In genomic region chr13:21603531-21604448, GRCh38 we compare ENCODE assay signal across 8 cellular contexts. TPM values are rescaled to one million over a fixed set of nuclear protein-coding genes. Genes with fewer than 3 reads are reported as not detected.
DNase-seq lines count a peak whose midpoint lies in the region; ATAC-seq and TF ChIP-seq lines count a peak whose summit lies in the region.

MICU2 (minus strand) TSS chr13:21604170; CDS start chr13:21604148, 22 bp downstream.

- no peaks in the 10 kb centered on the region for H3K36me3 ChIP-seq in adrenal gland (replicated peaks in 1 of 2)
- peaks cover 0 to 6% (median 0%) of the 10 kb centered on the region in 9 donors for H3K36me3 ChIP-seq in heart left ventricle

- H3K27ac Mint-ChIP-seq in T-cell, result peak within 1 kb of the TSS; percentile 85 to 91
- H3K27ac Mint-ChIP-seq in type B pancreatic cell, result peak within 1 kb of the TSS; percentile 83

- POLR2A ChIA-PET in T-cell (lab: Charles Lee), result interaction anchor here (0.5 to 1.4 kb wide), 10 partner anchors 11 to 734 kb away, joined by 3 to 7 read pairs (median 4); partner anchors contain the start of gene FGF9 (in 1 of the 2)

- H3K27me3 Mint-ChIP-seq in T-cell, result peaks cover 6 to 10% of the 10 kb centered on the region in 2 donors
- H3K27me3 Mint-ChIP-seq in type B pancreatic cell, result peaks cover 13% of the 10 kb centered on the region

- 0 to 1% (median 0%) methylated on average over 23 to 77 of the region's 77 CpGs for WGBS in adrenal gland, 4 donors
- 0 to 1% (median 0%) methylated on average over 33 to 77 of the region's 77 CpGs for WGBS in heart left ventricle, 4 donors

- peak; percentile 97 for ATAC-seq in HG02763 (IDR thresholded peaks at IDR 0.05; ENCODE audit: unreplicated experiment)
- ATAC-seq in T-cell (replicated peaks in 1 of 4), result peak; percentile 91 to 96 (median 94)
- peak; percentile 94 to 99 (median 99) for ATAC-seq in heart left ventricle

- H3K9me3 ChIP-seq in adrenal gland (replicated peaks in 1 of 3) (no peaks in the 10 kb centered on the region), heart left ventricle (no peaks in the 10 kb centered on the region)

- DNase-seq in NCI-H1417 treated with DMSO at 0.1 percent for 48 hours (lab: John Stamatoyannopoulos, UW), result peak; percentile 41
- DNase-seq in T-cell, result peak; percentile 92 to 97 (median 95)
- peak; percentile 92 to 97 (median 95) for DNase-seq in adrenal gland
- peak; percentile 94 to 97 (median 95) for DNase-seq in heart left ventricle
- DNase-seq in pons (ENCODE audit: low spot score), result peak; percentile 90
- peak; percentile 94 for DNase-seq in type B pancreatic cell (ENCODE audit: extremely low spot score, unreplicated experiment)

- TF ChIP-seq CTCF in GM12875 (IDR thresholded peaks at IDR 0.05; ENCODE audit: borderline replicate concordance, insufficient read depth, low read depth, low read length) (no peak), adrenal gland (IDR thresholded peaks at IDR 0.05) (peak in 4 of 6 experiments; percentile 22 to 49 (median 38)), heart left ventricle (IDR thresholded peaks at IDR 0.05) (peak in 7 of 12 donors; percentile 11 to 48 (median 37)), type B pancreatic cell (conservative IDR thresholded peaks at IDR 0.05) (peak; percentile 33)

- intact Hi-C loops in adrenal gland (cut with DNase I) (no loop called here), heart left ventricle (cut with DNase I) (loop anchor here in 1 of 10 donors (10.0 kb wide), 1 partner anchor 59 kb away; no protein-coding TSS in a partner anchor)

- TF ChIP-seq POLR2A in adrenal gland (IDR thresholded peaks at IDR 0.05) (peak; percentile 97 to 98), heart left ventricle (IDR thresholded peaks at IDR 0.05) (peak in 1 of 2 donors; percentile 92)

- peak within 1 kb of the TSS; percentile 87 for H3K4me3 ChIP-seq in GM12875 (ENCODE audit: low read depth, low read length)
- H3K4me3 ChIP-seq in adrenal gland, result peak within 1 kb of the TSS; percentile 52 to 96 (median 60)
- H3K4me3 ChIP-seq in heart left ventricle, result peak within 1 kb of the TSS; percentile 65 to 99 (median 80)

- H3K36me3 Mint-ChIP-seq in T-cell, result peaks cover 15% of the 10 kb centered on the region
- H3K36me3 Mint-ChIP-seq in type B pancreatic cell, result peaks cover 16% of the 10 kb centered on the region

- H3K4me3 Mint-ChIP-seq in T-cell (peak within 1 kb of the TSS; percentile 80 to 89 (median 84)), type B pancreatic cell (peak within 1 kb of the TSS; percentile 94)

- H3K27me3 ChIP-seq in adrenal gland (peaks cover 2% of the 10 kb centered on the region), heart left ventricle (peaks cover 0 to 21% (median 0%) of the 10 kb centered on the region in 9 donors)

- H3K4me1 ChIP-seq in adrenal gland (replicated peaks in 1 of 2), result peaks cover 0 to 20% of the 10 kb centered on the region in 2 donors
- H3K4me1 ChIP-seq in heart left ventricle, result peaks cover 0 to 29% (median 8%) of the 10 kb centered on the region in 12 donors

- peak within 1 kb of the TSS; percentile 93 to 97 (median 96) for H3K27ac ChIP-seq in adrenal gland
- peak within 1 kb of the TSS; percentile 79 to 99 (median 96) for H3K27ac ChIP-seq in heart left ventricle

- H3K4me1 Mint-ChIP-seq in T-cell (peaks cover 43 to 51% (median 50%) of the 10 kb centered on the region in 3 donors), type B pancreatic cell (ENCODE audit: unreplicated experiment) (peaks cover 7% of the 10 kb centered on the region)

- CTCF ChIA-PET in T-cell (lab: Charles Lee), result interaction anchor here (0.5 to 1.5 kb wide), 13 partner anchors 21 to 710 kb away, joined by 3 to 6 read pairs (median 4); no protein-coding TSS in a partner anchor

- peaks cover 0 to 3% (median 0%) of the 10 kb centered on the region in 3 donors for H3K9me3 Mint-ChIP-seq in T-cell
- H3K9me3 Mint-ChIP-seq in type B pancreatic cell, result peaks cover 7% of the 10 kb centered on the region

RNA-seq across cellular contexts. Expression of gene MICU2, which starts in this region (rescaled TPM):
- total RNA-seq in T-cell (10 to 100 TPM; 30.6 to 40.6 (median 38.6) TPM), adrenal gland (100 to 1,000 TPM in 2 of 8 donors, 10 to 100 TPM in 6; 39.7 to 157 (median 55.9) TPM), heart left ventricle (100 to 1,000 TPM in 2 of 9 donors, 10 to 100 TPM in 7; 50.4 to 144 (median 59.8) TPM), type B pancreatic cell (ENCODE audit: low replicate concordance) (31.5 and 35.7 TPM in 2 replicates)
- polyA plus RNA-seq in adrenal gland (100 to 1,000 TPM in 1 of 3 donors, 10 to 100 TPM in 2; 42.7 to 112 (median 62.9) TPM), heart left ventricle (10 to 100 TPM; 50.4 to 68.1 TPM)

Comparison
In these comparisons a context has a peak if more than half of its experiments do, and no peak if none do; other contexts are left out.
1. Peak in every context shown above with its lines: DNase-seq, ATAC-seq, H3K4me3 ChIP-seq and H3K27ac ChIP-seq.
2. DNase-seq: peak in every context shown above with its lines; median percentile 95 in T-cell; 95 in adrenal gland; 95 in heart left ventricle; 94 in type B pancreatic cell; 90 in pons; 41 in NCI-H1417 treated with DMSO at 0.1 percent for 48 hours.